ENCODE assay signal across 18 cellular contexts in genomic region chr4:158067646-158068045, GRCh38.
"Had no signal": no experiment of that assay in that cellular context is flagged by ENCODE, and none has a peak within 500 bp of the region (broad histone marks: within the 10 kb centered on the region; RNA-seq: fewer than 3 reads in every experiment).

No MANE protein-coding gene starts in this region.

- H3K27ac ChIP-seq: ascending aorta, breast epithelium, esophagus squamous epithelium, lower lobe of right lung, neutrophil, tibial artery had no signal

- DNase-seq: activated B cell treated with CpG ODN at 0.5 μM for 24 hours; activated CD4-positive, alpha-beta T cell treated with anti-CD3 and anti-CD28 coated beads for 4 hours; activated CD8-positive, alpha-beta T cell treated with anti-CD3 and anti-CD28 coated beads for 36 hours; activated naive CD4-positive, alpha-beta T cell treated with anti-CD3 and anti-CD28 coated beads for 36 hours; activated T-cell treated with anti-CD3 and anti-CD28 coated beads, Interleukin-2, amount 50 U/mL, for 1 hour; effector memory CD8-positive, alpha-beta T cell; esophagus squamous epithelium; hypothalamus; lower lobe of right lung; stimulated activated CD4-positive, alpha-beta T cell treated with anti-CD3 and anti-CD28 coated beads, Interleukin-12 subunit alpha, Interleukin-12 subunit beta, amount 100 ng/mL, for 4 hours; stimulated activated CD4-positive, alpha-beta T cell treated with anti-CD3 and anti-CD28 coated beads, Interleukin-2, amount 100 ng/mL, for 24 hours; stimulated activated naive CD4-positive, alpha-beta T cell treated with Interleukin-2 at 50 U/mL for 16 hours; substantia nigra; T-helper 9 cell; tibial artery had no signal

- H3K9me3 ChIP-seq: ascending aorta, breast epithelium, esophagus squamous epithelium, lower lobe of right lung, neutrophil, tibial artery had no signal

- H3K4me3 ChIP-seq: ascending aorta, breast epithelium, esophagus squamous epithelium, lower lobe of right lung, tibial artery had no signal

- H3K36me3 ChIP-seq: ascending aorta, breast epithelium, esophagus squamous epithelium, lower lobe of right lung, neutrophil, tibial artery had no signal

- H3K4me1 ChIP-seq: ascending aorta, breast epithelium, esophagus squamous epithelium, lower lobe of right lung had no signal

- H3K27me3 ChIP-seq: ascending aorta, breast epithelium, esophagus squamous epithelium, neutrophil, tibial artery had no signal
